ENCODE assay signal across 1 cellular context in genomic region chr1:27725374-27726172, GRCh38.
A peak's percentile ranks its signal among the peaks of the same experiment; 100 is the strongest.
TF ChIP-seq lines count a peak whose summit lies in the region.

Gene FAM76A, plus strand, starts transcription at chr1:27725961. Its CDS starts 120 bp downstream, at chr1:27726081.

TF ChIP-seq in WTC11, 78 proteins besides CTCF, POLR2A, EP300 and RAD21 (continued from another document and continues in another):
- TF ChIP-seq RORB (CRISPR knock-in tag; IDR thresholded peaks at IDR 0.05) (no peak), ATF1 (CRISPR knock-in tag; IDR thresholded peaks at IDR 0.05) (no peak), MXD4 (CRISPR knock-in tag; IDR thresholded peaks at IDR 0.05; ENCODE audit: borderline replicate concordance) (no peak), ARID4B (CRISPR knock-in tag; IDR thresholded peaks at IDR 0.05; ENCODE audit: borderline replicate concordance) (0 out of 2 replicates have a peak, but pooled peaks have one; percentile 51), ZNF232 (CRISPR knock-in tag; IDR thresholded peaks at IDR 0.05) (peak; percentile 42; the same call in 1 of the 2 replicates), GTF2I (CRISPR knock-in tag; conservative IDR thresholded peaks at IDR 0.05) (no peak), PRRX2 (CRISPR knock-in tag; IDR thresholded peaks at IDR 0.05) (no peak), E2F1 (CRISPR knock-in tag; IDR thresholded peaks at IDR 0.05) (peak; percentile 78; the same call in 1 of the 2 replicates), ESRRA (CRISPR knock-in tag; IDR thresholded peaks at IDR 0.05; ENCODE audit: borderline replicate concordance) (0 out of 2 replicates have a peak, but pooled peaks have one; percentile 12), E2F5 (CRISPR knock-in tag; IDR thresholded peaks at IDR 0.05) (no peak), IRF2 (CRISPR knock-in tag; IDR thresholded peaks at IDR 0.05; ENCODE audit: borderline replicate concordance, low read depth) (no peak), MYBL2 (CRISPR knock-in tag; IDR thresholded peaks at IDR 0.05) (peak; percentile 70; the same call in 1 of the 2 replicates), CREB1 (CRISPR knock-in tag; IDR thresholded peaks at IDR 0.05) (peak; percentile 86), RELA (CRISPR knock-in tag; IDR thresholded peaks at IDR 0.05; ENCODE audit: borderline replicate concordance) (peak; percentile 40; the same call in 1 of the 2 replicates), CREM (CRISPR knock-in tag; IDR thresholded peaks at IDR 0.05) (peak; percentile 82), SOX15 (CRISPR knock-in tag; IDR thresholded peaks at IDR 0.05) (no peak), CBFB (CRISPR knock-in tag; IDR thresholded peaks at IDR 0.05; ENCODE audit: low read depth) (no peak), MLX (CRISPR knock-in tag; IDR thresholded peaks at IDR 0.05) (no peak), ATF3 (CRISPR knock-in tag; conservative IDR thresholded peaks at IDR 0.05) (no peak), ZNF219 (CRISPR knock-in tag; IDR thresholded peaks at IDR 0.05; ENCODE audit: borderline replicate concordance) (no peak), ZNF416 (CRISPR knock-in tag; IDR thresholded peaks at IDR 0.05) (no peak), TCF7 (CRISPR knock-in tag; IDR thresholded peaks at IDR 0.05; ENCODE audit: low read depth) (no peak), NFATC4 (CRISPR knock-in tag; IDR thresholded peaks at IDR 0.05) (no peak), NFYB (CRISPR knock-in tag; conservative IDR thresholded peaks at IDR 0.05; ENCODE audit: low read depth) (peak; percentile 88), ZNF425 (CRISPR knock-in tag; conservative IDR thresholded peaks at IDR 0.05) (no peak), TEAD4 (CRISPR knock-in tag; IDR thresholded peaks at IDR 0.05) (no peak), TEAD1 (CRISPR knock-in tag; IDR thresholded peaks at IDR 0.05) (peak; percentile 88), ZNF671 (CRISPR knock-in tag; IDR thresholded peaks at IDR 0.05) (no peak), CDX4 (CRISPR knock-in tag; IDR thresholded peaks at IDR 0.05; ENCODE audit: borderline replicate concordance) (no peak), ZNF263 (CRISPR knock-in tag; IDR thresholded peaks at IDR 0.05; ENCODE audit: low read depth) (no peak), ZNF423 (CRISPR knock-in tag; IDR thresholded peaks at IDR 0.05) (no peak), JUN (CRISPR knock-in tag; IDR thresholded peaks at IDR 0.05) (no peak), PRDM15 (CRISPR knock-in tag; IDR thresholded peaks at IDR 0.05) (no peak), NR3C1 (CRISPR knock-in tag; conservative IDR thresholded peaks at IDR 0.05; ENCODE audit: low read depth) (no peak), ELF4 (CRISPR knock-in tag; IDR thresholded peaks at IDR 0.05; ENCODE audit: low read depth) (no peak), IRF1 (CRISPR knock-in tag; IDR thresholded peaks at IDR 0.05) (peak; percentile 90; the same call in 1 of the 2 replicates), OVOL2 (CRISPR knock-in tag; IDR thresholded peaks at IDR 0.05; ENCODE audit: borderline replicate concordance) (no peak), PREB (CRISPR knock-in tag; IDR thresholded peaks at IDR 0.05; ENCODE audit: borderline replicate concordance) (no peak), SMAD4 (CRISPR knock-in tag; IDR thresholded peaks at IDR 0.05) (no peak), NFE2L1 (CRISPR knock-in tag; IDR thresholded peaks at IDR 0.05) (peak; percentile 81; the same call in 1 of the 2 replicates), ZNF532 (CRISPR knock-in tag; IDR thresholded peaks at IDR 0.05; ENCODE audit: borderline replicate concordance) (no peak)
